In genomic region chr11:11584446-11584810, GRCh38 we compare ENCODE assay signal across 12 cellular contexts. TPM values are rescaled to one million over a fixed set of nuclear protein-coding genes. Genes with fewer than 3 reads are reported as not detected.
DNase-seq lines count a peak whose midpoint lies in the region; FAIRE-seq and TF ChIP-seq lines count a peak whose summit lies in the region.
"Had no signal": no experiment of that assay in that cellular context is flagged by ENCODE, and none has a peak within 500 bp of the region (broad histone marks: within the 10 kb centered on the region; RNA-seq: fewer than 3 reads in every experiment).

No MANE protein-coding gene starts in this region.

- peak; percentile 85 for DNase-seq in A172 (ENCODE audit: low spot score)
- DNase-seq in H54 (ENCODE audit: insufficient read length, low spot score) = peak; percentile 72
- peak; percentile 37 for DNase-seq in adipocyte (ENCODE audit: low read depth)
- DNase-seq in glomerular visceral epithelial cell (ENCODE audit: extremely low spot score) = peak; percentile 17
- DNase-seq in cerebellum (ENCODE audit: low spot score) = no peak
- DNase-seq in inferior parietal cortex (ENCODE audit: extremely low spot score) = no peak
- no peak for DNase-seq in activated naive CD4-positive, alpha-beta T cell (lab: John Stamatoyannopoulos, UW)
- DNase-seq in stimulated activated CD4-positive, alpha-beta T cell treated with anti-CD3 and anti-CD28 coated beads, Interleukin-2, amount 100 ng/mL, for 24 hours = no peak
- DNase-seq: NCI-H1417 treated with DMSO at 0.1 percent for 48 hours, WERI-Rb-1 had no signal

- no peak overlapping the region for H3K4me3 ChIP-seq in adipocyte (ENCODE audit: low read length)
- H3K4me3 ChIP-seq: skin epidermis had no signal

- no peak overlapping the region for H3K9ac ChIP-seq in adipocyte (ENCODE audit: low read length)

- no peaks in the 10 kb centered on the region for H3K9me3 ChIP-seq in adipocyte (ENCODE audit: control insufficient read depth, low read length)

- H3K4me1 ChIP-seq in adipocyte (ENCODE audit: control insufficient read depth, insufficient read depth, low read length) = peaks cover 8% of the 10 kb centered on the region

- H3K36me3 ChIP-seq in adipocyte (ENCODE audit: control insufficient read depth, insufficient read depth, low read length, severe bottlenecking) = no peaks in the 10 kb centered on the region
- H3K36me3 ChIP-seq: WERI-Rb-1 had no signal

- TF ChIP-seq POLR2A in H54 (IDR thresholded peaks at IDR 0.05; ENCODE audit: low read depth, low read length) = no peak

- peak; percentile 74 for FAIRE-seq in H54 (lab: Jason Lieb, UNC)

- peaks cover 21% of the 10 kb centered on the region for H3K27me3 ChIP-seq in adipocyte (replicated peaks; ENCODE audit: control insufficient read depth, insufficient read depth, low read length)

RNA-seq across cellular contexts. Expression of gene GALNT18, which starts 37.4 kb away (rescaled TPM):
- total RNA-seq in A172 (2014; rRNA removed; shearing (Covaris generic)) = 3.7 and 5.7 TPM in 2 replicates
- 21.7 TPM for total RNA-seq in cerebellum
- total RNA-seq: B cell had no signal

Comparison
In these comparisons a context has a peak if more than half of its experiments do, and no peak if none do; other contexts are left out.
1. DNase-seq: peak in A172 (single experiment), H54 (single experiment), adipocyte (single experiment) and glomerular visceral epithelial cell (single experiment); none in cerebellum (single experiment), inferior parietal cortex (single experiment), activated naive CD4-positive, alpha-beta T cell (0 of 4) and stimulated activated CD4-positive, alpha-beta T cell treated with anti-CD3 and anti-CD28 coated beads, Interleukin-2, amount 100 ng/mL, for 24 hours (0 of 2).